Comparison of ENCODE assay signal across 15 cellular contexts in genomic region chr2:43185146-43185545, GRCh38. TPM values are rescaled to one million over a fixed set of nuclear protein-coding genes. Genes with fewer than 3 reads are reported as not detected.
DNase-seq lines count a peak whose midpoint lies in the region; ATAC-seq and TF ChIP-seq lines count a peak whose summit lies in the region.
"Had no signal": no experiment of that assay in that cellular context is flagged by ENCODE, and none has a peak within 500 bp of the region (broad histone marks: within the 10 kb centered on the region; RNA-seq: fewer than 3 reads in every experiment).

No MANE protein-coding gene starts in this region.

- peaks cover 0 to 56% of the 10 kb centered on the region in 2 donors for H3K4me1 ChIP-seq in naive thymus-derived CD4-positive, alpha-beta T cell (ENCODE audit: control insufficient read depth in 2 of 2, insufficient read depth in 2 of 2, low read length in 2 of 2)
- H3K4me1 ChIP-seq in lower lobe of right lung, result peaks cover 9% of the 10 kb centered on the region

- ATAC-seq in activated naive CD8-positive, alpha-beta T cell treated with anti-CD3 and anti-CD28 coated beads, Interleukin-2, amount 10 ng/mL, durations not matched to agents 7 days and 5 days (ENCODE audit: low read depth), result no peak
- ATAC-seq in naive thymus-derived CD4-positive, alpha-beta T cell, result no peak
- ATAC-seq in lower lobe of right lung, result no peak
- ATAC-seq: left lobe of liver had no signal

- POLR2A ChIA-PET in activated naive CD8-positive, alpha-beta T cell treated with anti-CD3 and anti-CD28 coated beads, Interleukin-2, amount 10 ng/mL, durations not matched to agents 7 days and 5 days (lab: Charles Lee), result interaction anchor here (1.0 to 4.3 kb wide), 2 partner anchors 9 to 35 kb away, joined by 4 to 33 read pairs; no protein-coding TSS in a partner anchor
- POLR2A ChIA-PET in naive thymus-derived CD4-positive, alpha-beta T cell (lab: Charles Lee), result interaction anchor here (0.9 to 19.7 kb wide), 7 partner anchors 7 to 54 kb away, joined by 3 to 543 read pairs (median 120); partner anchors contain the start of gene ZFP36L2

- no peak for DNase-seq in activated CD4-positive, alpha-beta T cell treated with anti-CD3 and anti-CD28 coated beads, Interleukin-2, amount 10 ng/mL, durations not matched to agents 24 days and 14 days
- DNase-seq in activated CD4-positive, alpha-beta T cell treated with anti-CD3 and anti-CD28 coated beads for 1 hour, result no peak
- peak; percentile 76 for DNase-seq in M059J (ENCODE audit: low read depth)
- DNase-seq in activated naive CD8-positive, alpha-beta T cell treated with anti-CD3 and anti-CD28 coated beads, Interleukin-2, amount 10 ng/mL, durations not matched to agents 7 days and 5 days, result no peak
- no peak for DNase-seq in naive thymus-derived CD4-positive, alpha-beta T cell
- DNase-seq in DMS79 (lab: John Stamatoyannopoulos, UW), result no peak
- no peak for DNase-seq in lower lobe of right lung
- no peak for DNase-seq in NCI-H2107 (lab: John Stamatoyannopoulos, UW)
- DNase-seq: effector memory CD8-positive, alpha-beta T cell; glutamatergic neuron; NCI-H1694 treated with DMSO at 0.1 percent for 48 hours; NCI-H774; spleen had no signal

- no peak overlapping the region for H3K4me3 Mint-ChIP-seq in activated CD4-positive, alpha-beta T cell treated with anti-CD3 and anti-CD28 coated beads, Interleukin-2, amount 10 ng/mL, durations not matched to agents 24 days and 14 days
- peak overlapping the region; percentile 31 for H3K4me3 Mint-ChIP-seq in activated naive CD8-positive, alpha-beta T cell treated with anti-CD3 and anti-CD28 coated beads, Interleukin-2, amount 10 ng/mL, durations not matched to agents 7 days and 5 days
- H3K4me3 Mint-ChIP-seq in naive thymus-derived CD4-positive, alpha-beta T cell, result peak overlapping the region in 3 of 10 donors; percentile 9 to 32 (median 23)
- H3K4me3 Mint-ChIP-seq: IgD-negative memory B cell had no signal

- no peak overlapping the region for H3K27ac ChIP-seq in naive thymus-derived CD4-positive, alpha-beta T cell (ENCODE audit: low read depth, low read length)
- H3K27ac ChIP-seq in lower lobe of right lung, result no peak overlapping the region
- H3K27ac ChIP-seq: spleen had no signal

- no peaks in the 10 kb centered on the region for H3K27me3 Mint-ChIP-seq in activated CD4-positive, alpha-beta T cell treated with anti-CD3 and anti-CD28 coated beads, Interleukin-2, amount 10 ng/mL, durations not matched to agents 24 days and 14 days
- H3K27me3 Mint-ChIP-seq in activated naive CD8-positive, alpha-beta T cell treated with anti-CD3 and anti-CD28 coated beads, Interleukin-2, amount 10 ng/mL, durations not matched to agents 7 days and 5 days, result no peaks in the 10 kb centered on the region
- H3K27me3 Mint-ChIP-seq in naive thymus-derived CD4-positive, alpha-beta T cell, result no peaks in the 10 kb centered on the region
- H3K27me3 Mint-ChIP-seq: effector memory CD8-positive, alpha-beta T cell had no signal

- H3K9me3 Mint-ChIP-seq in activated CD4-positive, alpha-beta T cell treated with anti-CD3 and anti-CD28 coated beads, Interleukin-2, amount 10 ng/mL, durations not matched to agents 24 days and 14 days, result no peaks in the 10 kb centered on the region
- no peaks in the 10 kb centered on the region for H3K9me3 Mint-ChIP-seq in activated naive CD8-positive, alpha-beta T cell treated with anti-CD3 and anti-CD28 coated beads, Interleukin-2, amount 10 ng/mL, durations not matched to agents 7 days and 5 days
- peaks cover 0 to 2% (median 0%) of the 10 kb centered on the region in 11 donors for H3K9me3 Mint-ChIP-seq in naive thymus-derived CD4-positive, alpha-beta T cell
- H3K9me3 Mint-ChIP-seq: effector memory CD8-positive, alpha-beta T cell; IgD-negative memory B cell had no signal

- H3K9me3 ChIP-seq in naive thymus-derived CD4-positive, alpha-beta T cell (ENCODE audit: control insufficient read depth in 2 of 3, low read length in 3 of 3), result no peaks in the 10 kb centered on the region
- no peaks in the 10 kb centered on the region for H3K9me3 ChIP-seq in lower lobe of right lung
- H3K9me3 ChIP-seq: spleen had no signal

- H3K27me3 ChIP-seq in naive thymus-derived CD4-positive, alpha-beta T cell (ENCODE audit: control insufficient read depth in 2 of 2, insufficient read depth in 2 of 2, low read length in 2 of 2), result no peaks in the 10 kb centered on the region
- no peaks in the 10 kb centered on the region for H3K27me3 ChIP-seq in lower lobe of right lung (ENCODE audit: low read depth)
- H3K27me3 ChIP-seq: spleen had no signal

- H3K4me1 Mint-ChIP-seq in activated CD4-positive, alpha-beta T cell treated with anti-CD3 and anti-CD28 coated beads, Interleukin-2, amount 10 ng/mL, durations not matched to agents 24 days and 14 days, result peaks cover 40% of the 10 kb centered on the region
- peaks cover 23% of the 10 kb centered on the region for H3K4me1 Mint-ChIP-seq in activated naive CD8-positive, alpha-beta T cell treated with anti-CD3 and anti-CD28 coated beads, Interleukin-2, amount 10 ng/mL, durations not matched to agents 7 days and 5 days
- H3K4me1 Mint-ChIP-seq in naive thymus-derived CD4-positive, alpha-beta T cell, result peaks cover 28 to 76% (median 63%) of the 10 kb centered on the region in 7 donors

- no peaks in the 10 kb centered on the region for H3K36me3 Mint-ChIP-seq in activated CD4-positive, alpha-beta T cell treated with anti-CD3 and anti-CD28 coated beads, Interleukin-2, amount 10 ng/mL, durations not matched to agents 24 days and 14 days (ENCODE audit: low read depth)
- peaks cover 2% of the 10 kb centered on the region for H3K36me3 Mint-ChIP-seq in activated naive CD8-positive, alpha-beta T cell treated with anti-CD3 and anti-CD28 coated beads, Interleukin-2, amount 10 ng/mL, durations not matched to agents 7 days and 5 days
- H3K36me3 Mint-ChIP-seq in naive thymus-derived CD4-positive, alpha-beta T cell, result peaks cover 6 to 10% (median 8%) of the 10 kb centered on the region in 5 donors

- no peak for TF ChIP-seq CTCF in lower lobe of right lung (IDR thresholded peaks at IDR 0.05)

- intact Hi-C loops in activated CD4-positive, alpha-beta T cell treated with anti-CD3 and anti-CD28 coated beads, Interleukin-2, amount 10 ng/mL, durations not matched to agents 24 days and 14 days (cut with micrococcal nuclease), result no loop called here
- intact Hi-C loops in naive thymus-derived CD4-positive, alpha-beta T cell (cut with micrococcal nuclease), result no loop called here
- intact Hi-C loops in lower lobe of right lung (cut with DNase I), result no loop called here

- CTCF ChIA-PET in naive thymus-derived CD4-positive, alpha-beta T cell (lab: Charles Lee), result no interaction called here

- H3K4me3 ChIP-seq in naive thymus-derived CD4-positive, alpha-beta T cell (ENCODE audit: low read length), result no peak overlapping the region
- no peak overlapping the region for H3K4me3 ChIP-seq in lower lobe of right lung
- H3K4me3 ChIP-seq: spleen had no signal

- no peaks in the 10 kb centered on the region for H3K36me3 ChIP-seq in naive thymus-derived CD4-positive, alpha-beta T cell (ENCODE audit: control insufficient read depth in 2 of 3, insufficient read depth in 3 of 3, low read length in 3 of 3)
- no peaks in the 10 kb centered on the region for H3K36me3 ChIP-seq in lower lobe of right lung
- H3K36me3 ChIP-seq: spleen had no signal

- peak overlapping the region; percentile 85 for H3K27ac Mint-ChIP-seq in activated CD4-positive, alpha-beta T cell treated with anti-CD3 and anti-CD28 coated beads, Interleukin-2, amount 10 ng/mL, durations not matched to agents 24 days and 14 days
- H3K27ac Mint-ChIP-seq in activated naive CD8-positive, alpha-beta T cell treated with anti-CD3 and anti-CD28 coated beads, Interleukin-2, amount 10 ng/mL, durations not matched to agents 7 days and 5 days, result peak overlapping the region; percentile 72
- peak overlapping the region in 7 of 9 donors; percentile 39 to 92 (median 81) for H3K27ac Mint-ChIP-seq in naive thymus-derived CD4-positive, alpha-beta T cell

RNA-seq across cellular contexts. Expression of gene ZFP36L2, which starts 41.3 kb away (rescaled TPM):
- 92.8 and 93.1 TPM in 2 replicates for total RNA-seq in activated CD4-positive, alpha-beta T cell treated with anti-CD3 and anti-CD28 coated beads, Interleukin-2, amount 10 ng/mL, durations not matched to agents 24 days and 14 days
- total RNA-seq in M059J (2014; rRNA removed; shearing (Covaris generic)), result 2.5 and 5.7 TPM in 2 replicates
- 100 to 1,000 TPM; 207 to 218 TPM for total RNA-seq in activated naive CD8-positive, alpha-beta T cell treated with anti-CD3 and anti-CD28 coated beads, Interleukin-2, amount 10 ng/mL, durations not matched to agents 7 days and 5 days
- 100 to 1,000 TPM; 231 to 747 (median 389) TPM for total RNA-seq in naive thymus-derived CD4-positive, alpha-beta T cell
- polyA plus RNA-seq in naive thymus-derived CD4-positive, alpha-beta T cell, result 100 to 1,000 TPM; 252 to 411 TPM
- total RNA-seq in lower lobe of right lung, result 136 TPM

Comparison
In these comparisons a context has a peak if more than half of its experiments do, and no peak if none do; other contexts are left out.
1. RNA of gene ZFP36L2, which starts 41.3 kb away (total RNA-seq): 231 to 747 TPM in naive thymus-derived CD4-positive, alpha-beta T cell, 207 to 218 TPM in activated naive CD8-positive, alpha-beta T cell treated with anti-CD3 and anti-CD28 coated beads, Interleukin-2, amount 10 ng/mL, durations not matched to agents 7 days and 5 days, 136 TPM in lower lobe of right lung (single experiment) and 92.8 to 93.1 TPM in activated CD4-positive, alpha-beta T cell treated with anti-CD3 and anti-CD28 coated beads, Interleukin-2, amount 10 ng/mL, durations not matched to agents 24 days and 14 days; 2.5 to 5.7 TPM in M059J; every median in the first group is over 10 times any median in the second.
2. Peak in every context shown above with its lines, with median percentiles within 50 percentile points of each other: H3K27ac Mint-ChIP-seq.